23 cellular contexts compared by ENCODE assay signal in the genomic region with DNA sequence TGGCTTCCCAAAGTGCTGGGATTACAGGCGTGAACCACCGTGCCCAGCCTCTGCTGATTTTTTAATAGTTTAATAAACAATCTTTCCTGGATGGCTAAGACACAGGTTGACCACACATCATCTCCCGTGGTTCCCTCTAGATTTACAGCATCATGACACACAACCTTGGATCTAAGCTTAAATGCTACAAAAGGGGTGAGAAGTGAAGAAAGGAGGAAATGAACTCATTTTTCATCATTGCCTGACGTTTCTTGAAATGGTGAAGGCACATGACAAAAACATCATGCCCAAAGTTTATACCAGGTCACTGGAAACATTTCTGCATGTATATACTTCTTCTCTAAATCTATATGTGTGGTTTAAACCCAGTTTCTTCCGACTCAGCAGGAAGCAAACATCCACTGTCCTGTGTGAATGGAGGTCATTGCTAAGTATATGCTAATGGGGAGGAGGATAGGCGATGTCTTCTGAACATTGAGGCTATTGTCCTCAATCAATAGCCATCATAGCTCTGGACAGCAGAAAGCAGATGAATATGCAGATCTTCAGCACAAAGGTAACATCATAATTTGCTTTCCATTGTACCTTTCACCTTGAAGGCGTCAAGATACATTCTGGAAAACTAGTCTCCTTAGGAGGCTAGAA.
DNase-seq lines count a peak whose midpoint lies in the region; ATAC-seq and TF ChIP-seq lines count a peak whose summit lies in the region.
"Had no signal": no experiment of that assay in that cellular context is flagged by ENCODE, and none has a peak within 500 bp of the region (broad histone marks: within the 10 kb centered on the region; RNA-seq: fewer than 3 reads in every experiment).

No MANE protein-coding gene starts in this region.

- POLR2A ChIA-PET in WTC11 (lab: Charles Lee), result no interaction called here

- H3K9me3 Mint-ChIP-seq in WTC11, result peaks cover 6% of the 10 kb centered on the region
- H3K9me3 Mint-ChIP-seq in T-helper 2 cell treated with Interferon-gamma antibody and Interleukin-4, amounts not matched to agents 5 μg/mL and 100 μg/mL, for 36 hours, result no peaks in the 10 kb centered on the region
- H3K9me3 Mint-ChIP-seq: activated B cell treated with CpG ODN at 0.5 μM for 24 hours; activated T-cell treated with anti-CD3 and anti-CD28 coated beads, Interleukin-2, amount 50 U/mL, for 4 hours; CD4-positive, alpha-beta memory T cell; stimulated activated naive CD8-positive, alpha-beta T cell treated with anti-CD3 and anti-CD28 coated beads, Interleukin-15, Interleukin-2, amounts not matched to agents 100 ng/mL and 50 ng/mL, for 24 hours had no signal

- peak overlapping the region; percentile 63; the same call in 1 of the 2 replicates for H3K27ac Mint-ChIP-seq in WTC11
- H3K27ac Mint-ChIP-seq in T-helper 2 cell treated with Interferon-gamma antibody and Interleukin-4, amounts not matched to agents 5 μg/mL and 100 μg/mL, for 36 hours, result no peak overlapping the region
- H3K27ac Mint-ChIP-seq: activated B cell treated with CpG ODN at 0.5 μM for 24 hours; stimulated activated naive CD8-positive, alpha-beta T cell treated with anti-CD3 and anti-CD28 coated beads, Interleukin-15, Interleukin-2, amounts not matched to agents 100 ng/mL and 50 ng/mL, for 24 hours had no signal

- CTCF ChIA-PET in WTC11 (lab: Charles Lee), result interaction anchor here (0.7 to 2.2 kb wide), 5 partner anchors 9 to 294 kb away, joined by 3 to 7 read pairs (median 4); no protein-coding TSS in a partner anchor

- peaks cover 5% of the 10 kb centered on the region for H3K36me3 Mint-ChIP-seq in WTC11
- H3K36me3 Mint-ChIP-seq in T-helper 2 cell treated with Interferon-gamma antibody and Interleukin-4, amounts not matched to agents 5 μg/mL and 100 μg/mL, for 36 hours (ENCODE audit: low read depth), result no peaks in the 10 kb centered on the region

- DNase-seq in CD1c-positive myeloid dendritic cell (ENCODE audit: extremely low spot score) (peak; percentile 34), HS-5 (ENCODE audit: low read depth) (peak; percentile 29), WTC11 (ENCODE audit: low spot score) (no peak), globus pallidus (ENCODE audit: low spot score) (peak; percentile 72), GOT3 (lab: John Stamatoyannopoulos, UW) (no peak), NOMO-1 (lab: John Stamatoyannopoulos, UW; ENCODE audit: unreplicated experiment in 2 of 2) (no peak)
- no peak for DNase-seq in T-helper 2 cell treated with Interferon-gamma antibody and Interleukin-4, amounts not matched to agents 5 μg/mL and 100 μg/mL, for 36 hours (ENCODE audit: low spot score)
- DNase-seq: activated B cell treated with CpG ODN at 0.5 μM for 24 hours; activated naive CD4-positive, alpha-beta T cell treated with Interleukin-2 at 50 U/mL for 16 hours; activated T-cell treated with anti-CD3 and anti-CD28 coated beads, Interleukin-2, amount 50 U/mL, for 4 hours; CD4-positive, alpha-beta memory T cell; cerebellar nuclear complex; H7; left ventricle myocardium superior; NCI-H1105 treated with DMSO at 0.1 percent for 48 hours; NCI-H1930; NCI-H524; stimulated activated CD4-positive, alpha-beta T cell treated with anti-CD3 and anti-CD28 coated beads, Interleukin-2, amount 100 ng/mL, for 24 hours; T-helper 1 cell; uterus had no signal

- H3K27me3 Mint-ChIP-seq in WTC11 (ENCODE audit: low read depth), result no peaks in the 10 kb centered on the region
- H3K27me3 Mint-ChIP-seq in T-helper 2 cell treated with Interferon-gamma antibody and Interleukin-4, amounts not matched to agents 5 μg/mL and 100 μg/mL, for 36 hours (ENCODE audit: low read depth), result no peaks in the 10 kb centered on the region
- H3K27me3 Mint-ChIP-seq: activated B cell treated with CpG ODN at 0.5 μM for 24 hours; CD4-positive, alpha-beta memory T cell; stimulated activated naive CD8-positive, alpha-beta T cell treated with anti-CD3 and anti-CD28 coated beads, Interleukin-15, Interleukin-2, amounts not matched to agents 100 ng/mL and 50 ng/mL, for 24 hours had no signal

- no peak for TF ChIP-seq CTCF in WTC11 (IDR thresholded peaks at IDR 0.05)

- ATAC-seq in WTC11, result no peak; the same call in 1 of the 2 replicates
- ATAC-seq in HG03457 (IDR thresholded peaks at IDR 0.05; ENCODE audit: unreplicated experiment), result no peak
- ATAC-seq: A549; activated T-cell treated with anti-CD3 and anti-CD28 coated beads, Interleukin-2, amount 50 U/mL, for 4 hours; left ventricle myocardium superior had no signal

- H3K4me3 Mint-ChIP-seq in WTC11, result no peak overlapping the region; the same call in 1 of the 2 replicates
- H3K4me3 Mint-ChIP-seq in T-helper 2 cell treated with Interferon-gamma antibody and Interleukin-4, amounts not matched to agents 5 μg/mL and 100 μg/mL, for 36 hours, result no peak overlapping the region
- H3K4me3 Mint-ChIP-seq: activated B cell treated with CpG ODN at 0.5 μM for 24 hours; activated T-cell treated with anti-CD3 and anti-CD28 coated beads, Interleukin-2, amount 50 U/mL, for 4 hours; CD4-positive, alpha-beta memory T cell; stimulated activated naive CD8-positive, alpha-beta T cell treated with anti-CD3 and anti-CD28 coated beads, Interleukin-15, Interleukin-2, amounts not matched to agents 100 ng/mL and 50 ng/mL, for 24 hours had no signal

- H3K4me1 Mint-ChIP-seq in WTC11, result peaks cover 30% of the 10 kb centered on the region
- no peaks in the 10 kb centered on the region for H3K4me1 Mint-ChIP-seq in T-helper 2 cell treated with Interferon-gamma antibody and Interleukin-4, amounts not matched to agents 5 μg/mL and 100 μg/mL, for 36 hours (ENCODE audit: low read depth)
- H3K4me1 Mint-ChIP-seq: activated B cell treated with CpG ODN at 0.5 μM for 24 hours had no signal

TF ChIP-seq in WTC11, 78 proteins besides CTCF, POLR2A, EP300 and RAD21:
- TF ChIP-seq GABPB1 (CRISPR knock-in tag; IDR thresholded peaks at IDR 0.05), result no peak
- TF ChIP-seq, protein P1, sequence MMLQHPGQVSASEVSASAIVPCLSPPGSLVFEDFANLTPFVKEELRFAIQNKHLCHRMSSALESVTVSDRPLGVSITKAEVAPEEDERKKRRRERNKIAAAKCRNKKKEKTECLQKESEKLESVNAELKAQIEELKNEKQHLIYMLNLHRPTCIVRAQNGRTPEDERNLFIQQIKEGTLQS (CRISPR knock-in tag; conservative IDR thresholded peaks at IDR 0.05), result no peak
- no peak for TF ChIP-seq ZNF219 (CRISPR knock-in tag; IDR thresholded peaks at IDR 0.05; ENCODE audit: borderline replicate concordance)
- no peak for TF ChIP-seq NR3C1 (CRISPR knock-in tag; conservative IDR thresholded peaks at IDR 0.05; ENCODE audit: low read depth)
- TF ChIP-seq, protein P2, sequence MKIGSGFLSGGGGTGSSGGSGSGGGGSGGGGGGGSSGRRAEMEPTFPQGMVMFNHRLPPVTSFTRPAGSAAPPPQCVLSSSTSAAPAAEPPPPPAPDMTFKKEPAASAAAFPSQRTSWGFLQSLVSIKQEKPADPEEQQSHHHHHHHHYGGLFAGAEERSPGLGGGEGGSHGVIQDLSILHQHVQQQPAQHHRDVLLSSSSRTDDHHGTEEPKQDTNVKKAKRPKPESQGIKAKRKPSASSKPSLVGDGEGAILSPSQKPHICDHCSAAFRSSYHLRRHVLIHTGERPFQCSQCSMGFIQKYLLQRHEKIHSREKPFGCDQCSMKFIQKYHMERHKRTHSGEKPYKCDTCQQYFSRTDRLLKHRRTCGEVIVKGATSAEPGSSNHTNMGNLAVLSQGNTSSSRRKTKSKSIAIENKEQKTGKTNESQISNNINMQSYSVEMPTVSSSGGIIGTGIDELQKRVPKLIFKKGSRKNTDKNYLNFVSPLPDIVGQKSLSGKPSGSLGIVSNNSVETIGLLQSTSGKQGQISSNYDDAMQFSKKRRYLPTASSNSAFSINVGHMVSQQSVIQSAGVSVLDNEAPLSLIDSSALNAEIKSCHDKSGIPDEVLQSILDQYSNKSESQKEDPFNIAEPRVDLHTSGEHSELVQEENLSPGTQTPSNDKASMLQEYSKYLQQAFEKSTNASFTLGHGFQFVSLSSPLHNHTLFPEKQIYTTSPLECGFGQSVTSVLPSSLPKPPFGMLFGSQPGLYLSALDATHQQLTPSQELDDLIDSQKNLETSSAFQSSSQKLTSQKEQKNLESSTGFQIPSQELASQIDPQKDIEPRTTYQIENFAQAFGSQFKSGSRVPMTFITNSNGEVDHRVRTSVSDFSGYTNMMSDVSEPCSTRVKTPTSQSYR (CRISPR knock-in tag; IDR thresholded peaks at IDR 0.05), result no peak
- TF ChIP-seq ATF1 (CRISPR knock-in tag; IDR thresholded peaks at IDR 0.05), result no peak
- no peak for TF ChIP-seq OVOL2 (CRISPR knock-in tag; IDR thresholded peaks at IDR 0.05; ENCODE audit: borderline replicate concordance)
- no peak for TF ChIP-seq ZNF317 (CRISPR knock-in tag; IDR thresholded peaks at IDR 0.05; ENCODE audit: borderline replicate concordance, low read depth)
- TF ChIP-seq ZNF416 (CRISPR knock-in tag; IDR thresholded peaks at IDR 0.05), result no peak
- TF ChIP-seq TEAD1 (CRISPR knock-in tag; IDR thresholded peaks at IDR 0.05), result no peak

Comparison
In these comparisons a context has a peak if more than half of its experiments do, and no peak if none do; other contexts are left out.
1. DNase-seq: peak in CD1c-positive myeloid dendritic cell (single experiment), HS-5 (single experiment) and globus pallidus (single experiment); none in WTC11 (single experiment), T-helper 2 cell treated with Interferon-gamma antibody and Interleukin-4, amounts not matched to agents 5 μg/mL and 100 μg/mL, for 36 hours (single experiment), GOT3 (single experiment) and NOMO-1 (0 of 2).